Comparison of ENCODE assay signal across 9 cellular contexts in genomic region chr10:11177926-11178453, GRCh38.
A peak's percentile ranks its signal among the peaks of the same experiment; 100 is the strongest.
DNase-seq lines count a peak whose midpoint lies in the region; ATAC-seq, FAIRE-seq and TF ChIP-seq lines count a peak whose summit lies in the region.
"Had no signal": no experiment of that assay in that cellular context is flagged by ENCODE, and none has a peak within 500 bp of the region (broad histone marks: within the 10 kb centered on the region; RNA-seq: fewer than 3 reads in every experiment).

No MANE protein-coding gene starts in this region.

- no peak overlapping the region for H3K4me3 Mint-ChIP-seq in activated naive CD8-positive, alpha-beta T cell treated with anti-CD3 and anti-CD28 coated beads, Interleukin-2, amount 10 ng/mL, durations not matched to agents 7 days and 5 days
- H3K4me3 Mint-ChIP-seq in naive B cell = peak overlapping the region in 7 of 8 donors; percentile 73 to 92 (median 82)

- H3K4me1 Mint-ChIP-seq in activated naive CD8-positive, alpha-beta T cell treated with anti-CD3 and anti-CD28 coated beads, Interleukin-2, amount 10 ng/mL, durations not matched to agents 7 days and 5 days = peaks cover 95% of the 10 kb centered on the region
- peaks cover 23 to 97% (median 80%) of the 10 kb centered on the region in 3 donors for H3K4me1 Mint-ChIP-seq in naive B cell

- H3K9me3 Mint-ChIP-seq in activated naive CD8-positive, alpha-beta T cell treated with anti-CD3 and anti-CD28 coated beads, Interleukin-2, amount 10 ng/mL, durations not matched to agents 7 days and 5 days = no peaks in the 10 kb centered on the region
- no peaks in the 10 kb centered on the region for H3K9me3 Mint-ChIP-seq in naive B cell

- DNase-seq in GM10266 (ENCODE audit: extremely low spot score) (no peak), naive B cell (no peak), NOMO-1 treated with dmso at 0.1 percent for 144 hours (lab: John Stamatoyannopoulos, UW; ENCODE audit: unreplicated experiment) (no peak), NCI-H82 treated with DMSO at 0.1 percent for 48 hours (lab: John Stamatoyannopoulos, UW; ENCODE audit: unreplicated experiment) (no peak), RCC 7860 (ENCODE audit: low spot score) (no peak), mucosa of gallbladder (ENCODE audit: low spot score) (no peak)
- peak; percentile 56 for DNase-seq in activated naive CD8-positive, alpha-beta T cell treated with anti-CD3 and anti-CD28 coated beads, Interleukin-2, amount 10 ng/mL, durations not matched to agents 7 days and 5 days
- DNase-seq: KG1 had no signal

- H3K27me3 Mint-ChIP-seq in activated naive CD8-positive, alpha-beta T cell treated with anti-CD3 and anti-CD28 coated beads, Interleukin-2, amount 10 ng/mL, durations not matched to agents 7 days and 5 days = no peaks in the 10 kb centered on the region
- H3K27me3 Mint-ChIP-seq in naive B cell = no peaks in the 10 kb centered on the region

- FAIRE-seq in RCC 7860 (lab: Jason Lieb, UNC) = no peak

- peak; percentile 53 for TF ChIP-seq CTCF in GM10266 (IDR thresholded peaks at IDR 0.05; ENCODE audit: control insufficient read depth, insufficient read depth, low read depth, missing control alignments)

- no peak overlapping the region for H3K27ac Mint-ChIP-seq in activated naive CD8-positive, alpha-beta T cell treated with anti-CD3 and anti-CD28 coated beads, Interleukin-2, amount 10 ng/mL, durations not matched to agents 7 days and 5 days
- H3K27ac Mint-ChIP-seq in naive B cell = peak overlapping the region in 5 of 6 donors; percentile 91 to 97 (median 97)

- ATAC-seq in HG02970 (IDR thresholded peaks at IDR 0.05; ENCODE audit: low FRiP score, unreplicated experiment) = peak; percentile 12
- ATAC-seq in activated naive CD8-positive, alpha-beta T cell treated with anti-CD3 and anti-CD28 coated beads, Interleukin-2, amount 10 ng/mL, durations not matched to agents 7 days and 5 days (ENCODE audit: low read depth) = peak; percentile 10
- ATAC-seq in naive B cell (ENCODE audit: low read depth in 2 of 2) = no peak

- peaks cover 82% of the 10 kb centered on the region for H3K36me3 Mint-ChIP-seq in activated naive CD8-positive, alpha-beta T cell treated with anti-CD3 and anti-CD28 coated beads, Interleukin-2, amount 10 ng/mL, durations not matched to agents 7 days and 5 days
- H3K36me3 Mint-ChIP-seq in naive B cell = peaks cover 7 to 29% of the 10 kb centered on the region in 2 donors

- POLR2A ChIA-PET in activated naive CD8-positive, alpha-beta T cell treated with anti-CD3 and anti-CD28 coated beads, Interleukin-2, amount 10 ng/mL, durations not matched to agents 7 days and 5 days (lab: Charles Lee) = interaction anchor here (1.3 to 18.3 kb wide), 11 partner anchors 11 to 92 kb away, joined by 5 to 996 read pairs (median 22); no protein-coding TSS in a partner anchor

Comparison
In these comparisons a context has a peak if more than half of its experiments do, and no peak if none do; other contexts are left out.
1. ATAC-seq: peak in HG02970 (single experiment) and activated naive CD8-positive, alpha-beta T cell treated with anti-CD3 and anti-CD28 coated beads, Interleukin-2, amount 10 ng/mL, durations not matched to agents 7 days and 5 days (single experiment); none in naive B cell (0 of 2).